Comparison of ENCODE assay signal across 13 cellular contexts in genomic region chr5:115770466-115770865, GRCh38. TPM values are rescaled to one million over a fixed set of nuclear protein-coding genes. Genes with fewer than 3 reads are reported as not detected.
DNase-seq lines count a peak whose midpoint lies in the region; ATAC-seq and TF ChIP-seq lines count a peak whose summit lies in the region.
"Had no signal": no experiment of that assay in that cellular context is flagged by ENCODE, and none has a peak within 500 bp of the region (broad histone marks: within the 10 kb centered on the region; RNA-seq: fewer than 3 reads in every experiment).

No MANE protein-coding gene starts in this region.

- peak; percentile 38 for TF ChIP-seq CTCF in IMR-90 (conservative IDR thresholded peaks at IDR 0.05; ENCODE audit: low read depth, low read length)
- TF ChIP-seq CTCF in brain microvascular endothelial cell (IDR thresholded peaks at IDR 0.05; ENCODE audit: low read depth, low read length, missing control alignments), result peak; percentile 61
- TF ChIP-seq CTCF in osteocyte (IDR thresholded peaks at IDR 0.05), result peak; percentile 14
- no peak for TF ChIP-seq CTCF in GM10248 (IDR thresholded peaks at IDR 0.05; ENCODE audit: control extremely low read depth, extremely low read depth, low read depth, missing control alignments)

- intact Hi-C loops in IMR-90 (cut with micrococcal nuclease), result loop anchor here (1.0 kb wide), 1 partner anchor 136 kb away; no protein-coding TSS in a partner anchor

- H3K4me2 ChIP-seq in IMR-90 (ENCODE audit: low read depth, low read length), result no peak overlapping the region

- BruUV-seq in IMR-90 (replicated peaks; lab: Mats Ljungman, UMichigan), result no TSS peak

- no peak for ATAC-seq in IMR-90 (ENCODE audit: low read depth)
- ATAC-seq in HG02870 (IDR thresholded peaks at IDR 0.05; ENCODE audit: unreplicated experiment), result no peak
- ATAC-seq: gastrocnemius medialis; naive thymus-derived CD8-positive, alpha-beta T cell had no signal

- CTCF ChIA-PET in IMR-90 (lab: Yijun Ruan, JAX), result no interaction called here
- CTCF ChIA-PET in GM10248 (lab: Yijun Ruan, JAX), result interaction anchor here (1.3 to 3.2 kb wide), 2 partner anchors 9 to 19 kb away, joined by 3 to 15 read pairs; no protein-coding TSS in a partner anchor

- H3K36me3 ChIP-seq in IMR-90 (ENCODE audit: control insufficient read depth, insufficient read depth, low read length), result no peaks in the 10 kb centered on the region
- H3K36me3 ChIP-seq in brain microvascular endothelial cell (replicated peaks), result no peaks in the 10 kb centered on the region
- H3K36me3 ChIP-seq: gastrocnemius medialis had no signal

- H3K4me3 ChIP-seq in IMR-90 (ENCODE audit: insufficient read depth, low read depth, low read length), result no peak overlapping the region
- H3K4me3 ChIP-seq in brain microvascular endothelial cell (ENCODE audit: low read depth, low read length), result no peak overlapping the region
- H3K4me3 ChIP-seq: gastrocnemius medialis had no signal

- H3K4me1 ChIP-seq in IMR-90 (ENCODE audit: control insufficient read depth, insufficient read depth, low read length), result no peaks in the 10 kb centered on the region

- no peaks in the 10 kb centered on the region for H3K9me1 ChIP-seq in IMR-90 (ENCODE audit: insufficient read depth, low read length)

- no peaks in the 10 kb centered on the region for H3K36me3 Mint-ChIP-seq in osteocyte (ENCODE audit: unreplicated experiment)
- H3K36me3 Mint-ChIP-seq: activated naive CD8-positive, alpha-beta T cell; naive thymus-derived CD8-positive, alpha-beta T cell had no signal

- no peak overlapping the region for H3K9ac ChIP-seq in IMR-90 (ENCODE audit: low read depth, low read length)

- no peak overlapping the region for H4K5ac ChIP-seq in IMR-90 (ENCODE audit: low read depth, low read length)

- no peak overlapping the region for H3K23ac ChIP-seq in IMR-90 (ENCODE audit: low read depth, low read length)

- H3K9me3 ChIP-seq in IMR-90 (ENCODE audit: control insufficient read depth, insufficient read depth, low read length), result no peaks in the 10 kb centered on the region
- H3K9me3 ChIP-seq: gastrocnemius medialis had no signal

- H2AFZ ChIP-seq in IMR-90 (replicated peaks; ENCODE audit: low read length, poor library complexity), result no peak overlapping the region

- no peaks in the 10 kb centered on the region for H3K9me3 Mint-ChIP-seq in osteocyte (ENCODE audit: unreplicated experiment)
- H3K9me3 Mint-ChIP-seq: CD4-positive, alpha-beta T cell; naive thymus-derived CD8-positive, alpha-beta T cell had no signal

- no peak overlapping the region for H4K8ac ChIP-seq in IMR-90 (ENCODE audit: low read depth in 2 of 2, low read length in 2 of 2)

- dilution Hi-C loops in IMR-90 (cut with HindIII; ENCODE audit: low sequenced_read_pairs, unreplicated experiment), result no loop called here

- H3K27me3 ChIP-seq in IMR-90 (ENCODE audit: control insufficient read depth, insufficient read depth, low read length), result peaks cover 1% of the 10 kb centered on the region; the same call in 1 of the 2 replicates
- H3K27me3 ChIP-seq in brain microvascular endothelial cell (replicated peaks), result no peaks in the 10 kb centered on the region
- H3K27me3 ChIP-seq: gastrocnemius medialis had no signal

- H3K27ac ChIP-seq in IMR-90 (ENCODE audit: insufficient read depth, low read length), result no peak overlapping the region
- H3K27ac ChIP-seq in brain microvascular endothelial cell, result no peak overlapping the region
- H3K27ac ChIP-seq: gastrocnemius medialis had no signal

- POLR2A ChIA-PET in IMR-90 (lab: Charles Lee; ENCODE audit: unreplicated experiment) (no interaction called here), GM10248 (lab: Yijun Ruan, JAX) (no interaction called here)

- TF ChIP-seq POLR2A in IMR-90 (IDR thresholded peaks at IDR 0.05; ENCODE audit: low read depth, low read length), result no peak

- no peak overlapping the region for H3K56ac ChIP-seq in IMR-90 (ENCODE audit: extremely low read depth, insufficient read depth, low read length)

- peaks cover 3% of the 10 kb centered on the region for H3K27me3 Mint-ChIP-seq in osteocyte (ENCODE audit: unreplicated experiment)
- H3K27me3 Mint-ChIP-seq: activated naive CD8-positive, alpha-beta T cell had no signal

- H3K4me3 Mint-ChIP-seq in osteocyte (ENCODE audit: unreplicated experiment), result no peak overlapping the region
- H3K4me3 Mint-ChIP-seq: activated naive CD8-positive, alpha-beta T cell; CD4-positive, alpha-beta T cell; naive thymus-derived CD8-positive, alpha-beta T cell had no signal

- peak; percentile 1 to 9 for DNase-seq in activated CD4-positive, alpha-beta T cell treated with anti-CD3 and anti-CD28 coated beads, Interleukin-2, amount 50 U/mL, for 48 hours
- no peak for DNase-seq in activated CD4-positive, alpha-beta T cell treated with anti-CD3 and anti-CD28 coated beads, Interleukin-2, amount 50 U/mL, for 4 hours
- peak; percentile 3 for DNase-seq in IMR-90
- no peak for DNase-seq in brain microvascular endothelial cell
- DNase-seq in osteocyte (ENCODE audit: extremely low spot score, unreplicated experiment), result no peak
- DNase-seq in NCI-H446 treated with DMSO at 0.1 percent for 48 hours (lab: John Stamatoyannopoulos, UW), result no peak
- DNase-seq in GM10248 (ENCODE audit: extremely low spot score), result no peak
- DNase-seq: CD4-positive, alpha-beta T cell; gastrocnemius medialis; naive thymus-derived CD8-positive, alpha-beta T cell; NCI-H2107 had no signal

- H3K14ac ChIP-seq in IMR-90 (replicated peaks; ENCODE audit: low read depth, low read length), result no peak overlapping the region

- H3K27ac Mint-ChIP-seq in osteocyte (ENCODE audit: unreplicated experiment), result no peak overlapping the region
- H3K27ac Mint-ChIP-seq: activated naive CD8-positive, alpha-beta T cell; CD4-positive, alpha-beta T cell had no signal

- no peak overlapping the region for H2BK15ac ChIP-seq in IMR-90 (ENCODE audit: low read depth, low read length)

- H2BK20ac ChIP-seq in IMR-90 (ENCODE audit: low read depth, low read length), result no peak overlapping the region

- no peak overlapping the region for H2BK5ac ChIP-seq in IMR-90 (ENCODE audit: low read depth, low read length, poor library complexity, severe bottlenecking)

- peak; percentile 27 for TF ChIP-seq RAD21 in IMR-90 (IDR thresholded peaks at IDR 0.05; ENCODE audit: low read length)

- H3K4ac ChIP-seq in IMR-90 (ENCODE audit: low read depth, low read length), result no peak overlapping the region

- in situ Hi-C loops in IMR-90 (cut with MboI; ENCODE audit: low sequenced_read_pairs), result no loop called here
- in situ Hi-C loops in brain microvascular endothelial cell (cut with HindIII; ENCODE audit: low pct_ligation_motif_present, low sequenced_read_pairs), result no loop called here

- H4K91ac ChIP-seq in IMR-90 (ENCODE audit: insufficient read depth, low read depth, low read length), result no peak overlapping the region

- H2AK5ac ChIP-seq in IMR-90 (ENCODE audit: low read depth, low read length), result no peak overlapping the region

- H4K20me1 ChIP-seq in IMR-90 (ENCODE audit: insufficient read depth, low read length), result no peaks in the 10 kb centered on the region

- whole genome bisulfite sequencing in IMR-90 (ENCODE audit: extremely low coverage in 2 of 2, insufficient read length in 1 of 2), 2 experiments, result 66% methylated on average over 4 of the region's 11 CpGs; no CpG with 5 or more reads in 1 of the 2 experiments

- H3K4me1 Mint-ChIP-seq in osteocyte (ENCODE audit: unreplicated experiment), result no peaks in the 10 kb centered on the region
- H3K4me1 Mint-ChIP-seq: naive thymus-derived CD8-positive, alpha-beta T cell had no signal

- H2BK120ac ChIP-seq in IMR-90 (ENCODE audit: low read depth, low read length), result no peak overlapping the region

- no peaks in the 10 kb centered on the region for H3K79me1 ChIP-seq in IMR-90 (ENCODE audit: low read depth in 1 of 2, low read length in 2 of 2)

- no peak overlapping the region for H3K18ac ChIP-seq in IMR-90 (ENCODE audit: low read depth, low read length)

- no peak overlapping the region for H2AK9ac ChIP-seq in IMR-90 (replicated peaks; ENCODE audit: low read depth, low read length, poor library complexity)

TF ChIP-seq in IMR-90, 13 proteins besides CTCF, POLR2A, EP300 and RAD21:
- TF ChIP-seq SMC3 (IDR thresholded peaks at IDR 0.05; ENCODE audit: low read depth, low read length) (0 out of 2 replicates have a peak, but pooled peaks have one; percentile 8), ELK1 (IDR thresholded peaks at IDR 0.05; ENCODE audit: borderline replicate concordance, low read depth, low read length) (no peak)

RNA-seq across cellular contexts. Expression of gene CDO1, which starts 46.0 kb away (rescaled TPM):
- total RNA-seq in IMR-90 (2012; rRNA removed) (3.3 and 8.6 TPM in 2 replicates), osteocyte (6.6 and 6.9 TPM in 2 replicates)
- 4.8 and 7.9 TPM in 2 replicates for polyA plus RNA-seq in IMR-90 (2012; rRNA removed)
- 6.2 and 15.1 TPM in 2 replicates for polyA plus RNA-seq in IMR-90 (2012; cell fraction: cytosol; rRNA removed)
- polyA plus RNA-seq in IMR-90 (2012; cell fraction: nucleus; rRNA removed; ENCODE audit: low replicate concordance), result 2.2 and 11.1 TPM in 2 replicates
- total RNA-seq: naive thymus-derived CD8-positive, alpha-beta T cell had no signal
- polyA plus RNA-seq: naive thymus-derived CD8-positive, alpha-beta T cell had no signal

Comparison
In these comparisons a context has a peak if more than half of its experiments do, and no peak if none do; other contexts are left out.
1. DNase-seq: peak in activated CD4-positive, alpha-beta T cell treated with anti-CD3 and anti-CD28 coated beads, Interleukin-2, amount 50 U/mL, for 48 hours (2 of 2) and IMR-90 (single experiment); none in activated CD4-positive, alpha-beta T cell treated with anti-CD3 and anti-CD28 coated beads, Interleukin-2, amount 50 U/mL, for 4 hours (0 of 2), brain microvascular endothelial cell (single experiment), osteocyte (single experiment), NCI-H446 treated with DMSO at 0.1 percent for 48 hours (single experiment) and GM10248 (single experiment).